15 cellular contexts compared by ENCODE assay signal in the genomic region with DNA sequence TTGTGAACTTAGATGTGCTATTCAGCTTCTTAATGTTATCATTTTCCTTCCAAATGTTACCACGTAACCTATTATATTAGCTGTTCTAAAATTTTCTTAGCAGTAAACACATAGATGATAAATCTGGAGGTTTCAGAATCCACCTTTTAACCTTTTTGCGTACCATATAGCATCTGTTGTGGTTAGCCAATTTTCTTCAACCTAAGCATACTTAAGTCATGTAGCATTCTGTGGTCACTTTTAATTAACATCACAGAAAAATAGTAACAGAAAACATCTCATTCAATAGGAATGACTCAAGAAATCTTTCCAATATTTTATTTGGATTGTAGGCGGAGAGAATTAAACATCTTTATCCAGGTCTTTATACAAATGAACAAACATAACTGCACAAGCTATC.
DNase-seq lines count a peak whose midpoint lies in the region; ATAC-seq, FAIRE-seq and TF ChIP-seq lines count a peak whose summit lies in the region.
"Had no signal": no experiment of that assay in that cellular context is flagged by ENCODE, and none has a peak within 500 bp of the region (broad histone marks: within the 10 kb centered on the region; RNA-seq: fewer than 3 reads in every experiment).

No MANE protein-coding gene starts in this region.

- ATAC-seq in HG02763 (IDR thresholded peaks at IDR 0.05; ENCODE audit: unreplicated experiment) = no peak
- ATAC-seq: GM12878 had no signal

- FAIRE-seq in frontal cortex (lab: Jason Lieb, UNC) = no peak
- FAIRE-seq: GM12878 had no signal

- no peak for TF ChIP-seq CTCF in astrocyte of the spinal cord (IDR thresholded peaks at IDR 0.05; ENCODE audit: low read depth, low read length)

- no peak overlapping the region for H3K4me3 ChIP-seq in astrocyte of the spinal cord (ENCODE audit: low read depth, low read length)
- H3K4me3 ChIP-seq: BLaER1, GM12878 had no signal

- in situ Hi-C loops in astrocyte of the spinal cord (cut with HindIII; ENCODE audit: low sequenced_read_pairs) = no loop called here

- DNase-seq in HS-5 (ENCODE audit: low read depth) (peak; percentile 20), RPMI8226 (peak; percentile 54), astrocyte of the spinal cord (ENCODE audit: low read depth, low spot score) (peak; percentile 12), frontal cortex (ENCODE audit: low spot score in 2 of 2) (no peak), NCI-H1417 treated with DMSO at 0.1 percent for 48 hours (lab: John Stamatoyannopoulos, UW) (no peak)
- no peak for DNase-seq in activated CD8-positive, alpha-beta memory T cell treated with anti-CD3 and anti-CD28 coated beads, Interleukin-2, amount 50 U/mL, for 48 hours
- DNase-seq: Calu3; CD4-positive, alpha-beta memory T cell; DND-41; EL; GOT3; H9 had no signal

Comparison
In these comparisons a context has a peak if more than half of its experiments do, and no peak if none do; other contexts are left out.
1. DNase-seq: peak in HS-5 (single experiment), RPMI8226 (single experiment) and astrocyte of the spinal cord (single experiment); none in frontal cortex (0 of 2), activated CD8-positive, alpha-beta memory T cell treated with anti-CD3 and anti-CD28 coated beads, Interleukin-2, amount 50 U/mL, for 48 hours (single experiment) and NCI-H1417 treated with DMSO at 0.1 percent for 48 hours (single experiment).